ENCODE assay signal across 24 cellular contexts in genomic region chr5:125283372-125283771, GRCh38.
DNase-seq lines count a peak whose midpoint lies in the region; ATAC-seq and TF ChIP-seq lines count a peak whose summit lies in the region.
"Had no signal": no experiment of that assay in that cellular context is flagged by ENCODE, and none has a peak within 500 bp of the region (broad histone marks: within the 10 kb centered on the region; RNA-seq: fewer than 3 reads in every experiment).

No MANE protein-coding gene starts in this region.

- H3K36me3 Mint-ChIP-seq in osteocyte (ENCODE audit: unreplicated experiment), result no peaks in the 10 kb centered on the region
- no peaks in the 10 kb centered on the region for H3K36me3 Mint-ChIP-seq in CD8-positive, alpha-beta memory T cell
- no peaks in the 10 kb centered on the region for H3K36me3 Mint-ChIP-seq in stimulated activated effector memory CD8-positive, alpha-beta T cell treated with anti-CD3 and anti-CD28 coated beads, Interleukin-12 subunit alpha, Interleukin-12 subunit beta, amount 100 ng/mL, for 72 hours
- H3K36me3 Mint-ChIP-seq: CD8-positive, alpha-beta T cell had no signal

- no peak overlapping the region for H3K9ac ChIP-seq in adipocyte (ENCODE audit: low read length)
- H3K9ac ChIP-seq: BLaER1 treated with 17β-estradiol and CSF1 and Interleukin-3, amounts not matched to agents 10 nM and 100 nM had no signal

- CTCF ChIA-PET in HEK293T (lab: Yijun Ruan, JAX), result no interaction called here
- CTCF ChIA-PET in CD8-positive, alpha-beta memory T cell (lab: Charles Lee), result no interaction called here

- H3K27me3 ChIP-seq in adipocyte (replicated peaks; ENCODE audit: control insufficient read depth, insufficient read depth, low read length), result no peaks in the 10 kb centered on the region
- H3K27me3 ChIP-seq in CD8-positive, alpha-beta memory T cell (ENCODE audit: insufficient read depth, low read length, poor library complexity, severe bottlenecking), result no peaks in the 10 kb centered on the region
- H3K27me3 ChIP-seq: BLaER1 treated with 17β-estradiol and CSF1 and Interleukin-3, amounts not matched to agents 10 nM and 100 nM had no signal

- H3K9me3 Mint-ChIP-seq in osteocyte (ENCODE audit: unreplicated experiment), result no peaks in the 10 kb centered on the region
- peaks cover 0 to 17% (median 0%) of the 10 kb centered on the region in 5 donors for H3K9me3 Mint-ChIP-seq in CD8-positive, alpha-beta memory T cell
- peaks cover 2% of the 10 kb centered on the region for H3K9me3 Mint-ChIP-seq in stimulated activated effector memory CD8-positive, alpha-beta T cell treated with anti-CD3 and anti-CD28 coated beads, Interleukin-12 subunit alpha, Interleukin-12 subunit beta, amount 100 ng/mL, for 72 hours

- POLR2A ChIA-PET in HEK293T (lab: Yijun Ruan, JAX), result no interaction called here
- POLR2A ChIA-PET in CD8-positive, alpha-beta memory T cell (lab: Charles Lee), result no interaction called here

- H3K9me3 ChIP-seq in adipocyte (ENCODE audit: control insufficient read depth, low read length), result no peaks in the 10 kb centered on the region
- H3K9me3 ChIP-seq in CD8-positive, alpha-beta memory T cell (ENCODE audit: low read length), result no peaks in the 10 kb centered on the region
- H3K9me3 ChIP-seq: A549; BLaER1 treated with 17β-estradiol and CSF1 and Interleukin-3, amounts not matched to agents 10 nM and 100 nM had no signal

- peak overlapping the region; percentile 16 for H3K4me3 Mint-ChIP-seq in osteocyte (ENCODE audit: unreplicated experiment)
- H3K4me3 Mint-ChIP-seq in CD8-positive, alpha-beta memory T cell, result no peak overlapping the region
- no peak overlapping the region for H3K4me3 Mint-ChIP-seq in stimulated activated effector memory CD8-positive, alpha-beta T cell treated with anti-CD3 and anti-CD28 coated beads, Interleukin-12 subunit alpha, Interleukin-12 subunit beta, amount 100 ng/mL, for 72 hours
- H3K4me3 Mint-ChIP-seq: B cell; CD4-positive, alpha-beta T cell; CD8-positive, alpha-beta T cell had no signal

- H3K27ac ChIP-seq in CD8-positive, alpha-beta memory T cell (ENCODE audit: low read depth, low read length), result no peak overlapping the region
- H3K27ac ChIP-seq: 22Rv1; A549; BLaER1 treated with 17β-estradiol and CSF1 and Interleukin-3, amounts not matched to agents 10 nM and 100 nM; C4-2B had no signal

- DNase-seq in NCI-H2171 treated with DMSO at 0.1 percent for 48 hours (lab: John Stamatoyannopoulos, UW) (peak; percentile 0), NCI-H2171 (lab: John Stamatoyannopoulos, UW) (no peak), HEK293T (ENCODE audit: extremely low spot score) (no peak), adipocyte (ENCODE audit: low read depth) (peak; percentile 75), osteocyte (ENCODE audit: extremely low spot score, unreplicated experiment) (no peak)
- DNase-seq in CD8-positive, alpha-beta memory T cell, result no peak
- DNase-seq in stimulated activated effector memory CD8-positive, alpha-beta T cell treated with anti-CD3 and anti-CD28 coated beads, Interleukin-12 subunit alpha, Interleukin-12 subunit beta, amount 100 ng/mL, for 72 hours (ENCODE audit: low spot score in 2 of 2), result no peak
- DNase-seq: AML-193; CD4-positive, alpha-beta T cell; CD8-positive, alpha-beta T cell; COR-L47; DMS 273 treated with DMSO at 0.1 percent for 48 hours; DMS153; DMS53; DMS79; DND-41; EL; GDM1 had no signal

- no peak for TF ChIP-seq CTCF in osteocyte (IDR thresholded peaks at IDR 0.05)

- no peaks in the 10 kb centered on the region for H3K27me3 Mint-ChIP-seq in osteocyte (ENCODE audit: unreplicated experiment)
- peaks cover 0 to 1% of the 10 kb centered on the region in 2 donors for H3K27me3 Mint-ChIP-seq in CD8-positive, alpha-beta memory T cell
- H3K27me3 Mint-ChIP-seq: B cell; CD4-positive, alpha-beta T cell had no signal

- H3K4me3 ChIP-seq in adipocyte (ENCODE audit: low read length), result no peak overlapping the region
- no peak overlapping the region for H3K4me3 ChIP-seq in CD8-positive, alpha-beta memory T cell (ENCODE audit: low read length)
- H3K4me3 ChIP-seq: A549; BLaER1 treated with 17β-estradiol and CSF1 and Interleukin-3, amounts not matched to agents 10 nM and 100 nM; GM12878 had no signal

- peaks cover 23% of the 10 kb centered on the region for H3K4me1 Mint-ChIP-seq in osteocyte (ENCODE audit: unreplicated experiment)
- no peaks in the 10 kb centered on the region for H3K4me1 Mint-ChIP-seq in CD8-positive, alpha-beta memory T cell
- H3K4me1 Mint-ChIP-seq in stimulated activated effector memory CD8-positive, alpha-beta T cell treated with anti-CD3 and anti-CD28 coated beads, Interleukin-12 subunit alpha, Interleukin-12 subunit beta, amount 100 ng/mL, for 72 hours, result no peaks in the 10 kb centered on the region
- H3K4me1 Mint-ChIP-seq: B cell had no signal

- no peak for ATAC-seq in stimulated activated effector memory CD8-positive, alpha-beta T cell treated with anti-CD3 and anti-CD28 coated beads, Interleukin-12 subunit alpha, Interleukin-12 subunit beta, amount 100 ng/mL, for 72 hours
- ATAC-seq: A549; CD8-positive, alpha-beta T cell; GM12878 had no signal

- H3K4me1 ChIP-seq in adipocyte (ENCODE audit: control insufficient read depth, insufficient read depth, low read length), result peaks cover 3% of the 10 kb centered on the region
- H3K4me1 ChIP-seq in CD8-positive, alpha-beta memory T cell (ENCODE audit: insufficient read depth, low read length), result no peaks in the 10 kb centered on the region
- H3K4me1 ChIP-seq: A549; BLaER1 treated with 17β-estradiol and CSF1 and Interleukin-3, amounts not matched to agents 10 nM and 100 nM had no signal

- H3K36me3 ChIP-seq in adipocyte (ENCODE audit: control insufficient read depth, insufficient read depth, low read length, severe bottlenecking), result no peaks in the 10 kb centered on the region
- no peaks in the 10 kb centered on the region for H3K36me3 ChIP-seq in CD8-positive, alpha-beta memory T cell (ENCODE audit: insufficient read depth, low read length)
- H3K36me3 ChIP-seq: BLaER1 treated with 17β-estradiol and CSF1 and Interleukin-3, amounts not matched to agents 10 nM and 100 nM had no signal

- H3K27ac Mint-ChIP-seq in osteocyte (ENCODE audit: unreplicated experiment), result peak overlapping the region; percentile 68
- no peak overlapping the region for H3K27ac Mint-ChIP-seq in CD8-positive, alpha-beta memory T cell
- no peak overlapping the region for H3K27ac Mint-ChIP-seq in stimulated activated effector memory CD8-positive, alpha-beta T cell treated with anti-CD3 and anti-CD28 coated beads, Interleukin-12 subunit alpha, Interleukin-12 subunit beta, amount 100 ng/mL, for 72 hours
- H3K27ac Mint-ChIP-seq: B cell; CD4-positive, alpha-beta T cell; CD8-positive, alpha-beta T cell had no signal

TF ChIP-seq in HEK293T, 16 proteins besides CTCF, POLR2A, EP300 and RAD21:
- TF ChIP-seq PKNOX1 (IDR thresholded peaks at IDR 0.05), result peak; percentile 14; the same call in 1 of the 2 replicates
- no peak for TF ChIP-seq TARDBP (IDR thresholded peaks at IDR 0.05)

Comparison
In these comparisons a context has a peak if more than half of its experiments do, and no peak if none do; other contexts are left out.
1. DNase-seq: peak in NCI-H2171 treated with DMSO at 0.1 percent for 48 hours (single experiment) and adipocyte (single experiment); none in NCI-H2171 (single experiment), HEK293T (single experiment), osteocyte (single experiment), CD8-positive, alpha-beta memory T cell (0 of 5) and stimulated activated effector memory CD8-positive, alpha-beta T cell treated with anti-CD3 and anti-CD28 coated beads, Interleukin-12 subunit alpha, Interleukin-12 subunit beta, amount 100 ng/mL, for 72 hours (0 of 2).